25 cellular contexts compared by ENCODE assay signal in the genomic region with DNA sequence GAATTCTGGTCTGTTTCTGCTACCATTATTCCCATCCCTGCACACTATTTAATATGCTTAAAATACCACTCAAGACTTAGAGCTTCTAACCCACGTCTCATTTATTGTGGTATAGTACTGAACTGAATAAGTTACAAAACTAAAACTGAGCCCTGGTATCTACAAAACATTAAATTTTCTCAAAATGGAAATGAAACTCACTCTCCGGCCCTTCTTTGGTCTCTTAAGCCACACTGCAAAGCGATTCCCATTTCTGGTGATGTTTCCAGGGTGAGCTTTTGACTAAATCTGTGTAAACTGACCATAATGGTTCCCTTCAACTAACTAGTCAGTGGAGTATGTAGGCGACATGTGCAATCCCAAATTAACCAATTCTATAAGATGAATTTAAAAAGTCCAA. TPM values are rescaled to one million over a fixed set of nuclear protein-coding genes. Genes with fewer than 3 reads are reported as not detected.
DNase-seq lines count a peak whose midpoint lies in the region; ATAC-seq and TF ChIP-seq lines count a peak whose summit lies in the region.
"Had no signal": no experiment of that assay in that cellular context is flagged by ENCODE, and none has a peak within 500 bp of the region (broad histone marks: within the 10 kb centered on the region; RNA-seq: fewer than 3 reads in every experiment).

No MANE protein-coding gene starts in this region.

- intact Hi-C loops in activated B cell treated with CpG ODN at 0.5 μM for 24 hours (cut with micrococcal nuclease), result no loop called here
- intact Hi-C loops in activated T-helper 2 cell treated with anti-CD3 and anti-CD28 coated beads, Interferon-gamma antibody, Interleukin-2, Interleukin-4, amounts not matched to agents 10 μg/mL and 5 μg/mL and 100 μg/mL, durations not matched to agents 14 hours and 24 hours and 36 hours (cut with micrococcal nuclease), result no loop called here

- DNase-seq in activated B cell treated with CpG ODN at 0.5 μM for 24 hours, result no peak
- DNase-seq in epidermal melanocyte (ENCODE audit: insufficient read length, low spot score), result no peak
- no peak for DNase-seq in glutamatergic neuron
- DNase-seq in activated T-helper 2 cell treated with anti-CD3 and anti-CD28 coated beads, Interferon-gamma antibody, Interleukin-2, Interleukin-4, amounts not matched to agents 10 μg/mL and 5 μg/mL and 100 μg/mL, durations not matched to agents 14 hours and 24 hours and 36 hours (ENCODE audit: low spot score), result no peak
- DNase-seq: activated CD4-positive, alpha-beta T cell treated with anti-CD3 and anti-CD28 coated beads for 1 hour; activated CD8-positive, alpha-beta T cell treated with anti-CD3 and anti-CD28 coated beads, Interleukin-2, amount 10 ng/mL, durations not matched to agents 7 days and 5 days; activated naive CD4-positive, alpha-beta T cell treated with anti-CD3 and anti-CD28 coated beads for 36 hours; amygdala; C1 segment of cervical spinal cord; colonic mucosa; effector memory CD8-positive, alpha-beta T cell; foreskin melanocyte; hippocampal formation; immature natural killer cell; NCI-H1436 treated with DMSO at 0.1 percent for 48 hours; NCI-H524 treated with DMSO at 0.1 percent for 48 hours; NK-92 treated with Interleukin-12 subunit alpha and Interleukin-12 subunit beta, amount 100 ng/mL, for 24 hours; SJCRH30; stomach; tibial artery had no signal

- POLR2A ChIA-PET in activated B cell treated with CpG ODN at 0.5 μM for 24 hours (lab: Charles Lee), result no interaction called here

- peaks cover 62% of the 10 kb centered on the region for H3K4me1 Mint-ChIP-seq in activated B cell treated with CpG ODN at 0.5 μM for 24 hours
- H3K4me1 Mint-ChIP-seq in glutamatergic neuron (ENCODE audit: low read depth, unreplicated experiment), result peaks cover 12% of the 10 kb centered on the region
- H3K4me1 Mint-ChIP-seq in activated T-helper 2 cell treated with anti-CD3 and anti-CD28 coated beads, Interferon-gamma antibody, Interleukin-2, Interleukin-4, amounts not matched to agents 10 μg/mL and 5 μg/mL and 100 μg/mL, durations not matched to agents 14 hours and 24 hours and 36 hours (ENCODE audit: low read depth), result peaks cover 27% of the 10 kb centered on the region

- H3K27me3 Mint-ChIP-seq in activated B cell treated with CpG ODN at 0.5 μM for 24 hours (no peaks in the 10 kb centered on the region), glutamatergic neuron (ENCODE audit: unreplicated experiment) (no peaks in the 10 kb centered on the region)
- no peaks in the 10 kb centered on the region for H3K27me3 Mint-ChIP-seq in activated T-helper 2 cell treated with anti-CD3 and anti-CD28 coated beads, Interferon-gamma antibody, Interleukin-2, Interleukin-4, amounts not matched to agents 10 μg/mL and 5 μg/mL and 100 μg/mL, durations not matched to agents 14 hours and 24 hours and 36 hours (ENCODE audit: low read depth)
- H3K27me3 Mint-ChIP-seq: effector memory CD8-positive, alpha-beta T cell had no signal

- ATAC-seq in GM18868 (IDR thresholded peaks at IDR 0.05; ENCODE audit: unreplicated experiment) (peak; percentile 56), GM21526 (IDR thresholded peaks at IDR 0.05; ENCODE audit: low FRiP score, unreplicated experiment) (peak; percentile 44), HG02981 (IDR thresholded peaks at IDR 0.05; ENCODE audit: unreplicated experiment) (peak; percentile 40), activated B cell treated with CpG ODN at 0.5 μM for 24 hours (ENCODE audit: low read depth) (no peak), esophagus mucosa (no peak)
- ATAC-seq: activated CD8-positive, alpha-beta T cell treated with anti-CD3 and anti-CD28 coated beads, Interleukin-2, amount 10 ng/mL, durations not matched to agents 7 days and 5 days; effector memory CD8-positive, alpha-beta T cell; left lobe of liver had no signal

- H3K27ac Mint-ChIP-seq in activated B cell treated with CpG ODN at 0.5 μM for 24 hours (peak overlapping the region; percentile 37), glutamatergic neuron (ENCODE audit: unreplicated experiment) (no peak overlapping the region)
- H3K27ac Mint-ChIP-seq in activated T-helper 2 cell treated with anti-CD3 and anti-CD28 coated beads, Interferon-gamma antibody, Interleukin-2, Interleukin-4, amounts not matched to agents 10 μg/mL and 5 μg/mL and 100 μg/mL, durations not matched to agents 14 hours and 24 hours and 36 hours, result no peak overlapping the region
- H3K27ac Mint-ChIP-seq: activated CD8-positive, alpha-beta T cell treated with anti-CD3 and anti-CD28 coated beads, Interleukin-2, amount 10 ng/mL, durations not matched to agents 7 days and 5 days; activated naive CD4-positive, alpha-beta T cell treated with anti-CD3 and anti-CD28 coated beads for 36 hours had no signal

- H3K4me3 Mint-ChIP-seq in activated B cell treated with CpG ODN at 0.5 μM for 24 hours (no peak overlapping the region), glutamatergic neuron (ENCODE audit: unreplicated experiment) (no peak overlapping the region)
- no peak overlapping the region for H3K4me3 Mint-ChIP-seq in activated T-helper 2 cell treated with anti-CD3 and anti-CD28 coated beads, Interferon-gamma antibody, Interleukin-2, Interleukin-4, amounts not matched to agents 10 μg/mL and 5 μg/mL and 100 μg/mL, durations not matched to agents 14 hours and 24 hours and 36 hours (ENCODE audit: low read depth)
- H3K4me3 Mint-ChIP-seq: activated CD8-positive, alpha-beta T cell treated with anti-CD3 and anti-CD28 coated beads, Interleukin-2, amount 10 ng/mL, durations not matched to agents 7 days and 5 days; activated naive CD4-positive, alpha-beta T cell treated with anti-CD3 and anti-CD28 coated beads for 36 hours had no signal

- CTCF ChIA-PET in activated B cell treated with CpG ODN at 0.5 μM for 24 hours (lab: Charles Lee), result no interaction called here

- H3K36me3 Mint-ChIP-seq in activated B cell treated with CpG ODN at 0.5 μM for 24 hours (ENCODE audit: low read depth), result peaks cover 36% of the 10 kb centered on the region
- H3K36me3 Mint-ChIP-seq in glutamatergic neuron (ENCODE audit: unreplicated experiment), result peaks cover 6% of the 10 kb centered on the region
- H3K36me3 Mint-ChIP-seq in activated T-helper 2 cell treated with anti-CD3 and anti-CD28 coated beads, Interferon-gamma antibody, Interleukin-2, Interleukin-4, amounts not matched to agents 10 μg/mL and 5 μg/mL and 100 μg/mL, durations not matched to agents 14 hours and 24 hours and 36 hours (ENCODE audit: low read depth), result peaks cover 43% of the 10 kb centered on the region

- H3K9me3 Mint-ChIP-seq in activated B cell treated with CpG ODN at 0.5 μM for 24 hours (peaks cover 2% of the 10 kb centered on the region), glutamatergic neuron (ENCODE audit: unreplicated experiment) (no peaks in the 10 kb centered on the region)
- peaks cover 28% of the 10 kb centered on the region for H3K9me3 Mint-ChIP-seq in activated T-helper 2 cell treated with anti-CD3 and anti-CD28 coated beads, Interferon-gamma antibody, Interleukin-2, Interleukin-4, amounts not matched to agents 10 μg/mL and 5 μg/mL and 100 μg/mL, durations not matched to agents 14 hours and 24 hours and 36 hours
- H3K9me3 Mint-ChIP-seq: effector memory CD8-positive, alpha-beta T cell; immature natural killer cell had no signal

- TF ChIP-seq CTCF in activated B cell treated with CpG ODN at 0.5 μM for 24 hours (IDR thresholded peaks at IDR 0.05) (no peak), glutamatergic neuron (IDR thresholded peaks at IDR 0.05; ENCODE audit: partially characterized antibody, unreplicated experiment) (no peak)

RNA-seq across cellular contexts. Expression of a gene that starts 18.6 kb away (rescaled TPM):
- total RNA-seq in activated B cell treated with CpG ODN at 0.5 μM for 24 hours (43.4 and 46.7 TPM in 2 replicates), esophagus mucosa (41.7 TPM), glutamatergic neuron (ENCODE audit: unreplicated experiment) (61.5 TPM)
- total RNA-seq in activated T-helper 2 cell treated with anti-CD3 and anti-CD28 coated beads, Interferon-gamma antibody, Interleukin-2, Interleukin-4, amounts not matched to agents 10 μg/mL and 5 μg/mL and 100 μg/mL, durations not matched to agents 14 hours and 24 hours and 36 hours, result 69.8 and 71.2 TPM in 2 replicates

Comparison
In these comparisons a context has a peak if more than half of its experiments do, and no peak if none do; other contexts are left out.
1. ATAC-seq: peak in GM18868 (single experiment), GM21526 (single experiment) and HG02981 (single experiment); none in activated B cell treated with CpG ODN at 0.5 μM for 24 hours (single experiment) and esophagus mucosa (single experiment).